Comparison of ENCODE assay signal across 2 cellular contexts in genomic region chr4:73679836-73680235, GRCh38.
TF ChIP-seq lines count a peak whose summit lies in the region.

No MANE protein-coding gene starts in this region.

TF ChIP-seq in GM23338, 12 proteins besides CTCF, POLR2A, EP300 and RAD21 (continued from another document):
- TF ChIP-seq NANOG (IDR thresholded peaks at IDR 0.05; ENCODE audit: borderline replicate concordance), result no peak
- TF ChIP-seq, protein P1, sequence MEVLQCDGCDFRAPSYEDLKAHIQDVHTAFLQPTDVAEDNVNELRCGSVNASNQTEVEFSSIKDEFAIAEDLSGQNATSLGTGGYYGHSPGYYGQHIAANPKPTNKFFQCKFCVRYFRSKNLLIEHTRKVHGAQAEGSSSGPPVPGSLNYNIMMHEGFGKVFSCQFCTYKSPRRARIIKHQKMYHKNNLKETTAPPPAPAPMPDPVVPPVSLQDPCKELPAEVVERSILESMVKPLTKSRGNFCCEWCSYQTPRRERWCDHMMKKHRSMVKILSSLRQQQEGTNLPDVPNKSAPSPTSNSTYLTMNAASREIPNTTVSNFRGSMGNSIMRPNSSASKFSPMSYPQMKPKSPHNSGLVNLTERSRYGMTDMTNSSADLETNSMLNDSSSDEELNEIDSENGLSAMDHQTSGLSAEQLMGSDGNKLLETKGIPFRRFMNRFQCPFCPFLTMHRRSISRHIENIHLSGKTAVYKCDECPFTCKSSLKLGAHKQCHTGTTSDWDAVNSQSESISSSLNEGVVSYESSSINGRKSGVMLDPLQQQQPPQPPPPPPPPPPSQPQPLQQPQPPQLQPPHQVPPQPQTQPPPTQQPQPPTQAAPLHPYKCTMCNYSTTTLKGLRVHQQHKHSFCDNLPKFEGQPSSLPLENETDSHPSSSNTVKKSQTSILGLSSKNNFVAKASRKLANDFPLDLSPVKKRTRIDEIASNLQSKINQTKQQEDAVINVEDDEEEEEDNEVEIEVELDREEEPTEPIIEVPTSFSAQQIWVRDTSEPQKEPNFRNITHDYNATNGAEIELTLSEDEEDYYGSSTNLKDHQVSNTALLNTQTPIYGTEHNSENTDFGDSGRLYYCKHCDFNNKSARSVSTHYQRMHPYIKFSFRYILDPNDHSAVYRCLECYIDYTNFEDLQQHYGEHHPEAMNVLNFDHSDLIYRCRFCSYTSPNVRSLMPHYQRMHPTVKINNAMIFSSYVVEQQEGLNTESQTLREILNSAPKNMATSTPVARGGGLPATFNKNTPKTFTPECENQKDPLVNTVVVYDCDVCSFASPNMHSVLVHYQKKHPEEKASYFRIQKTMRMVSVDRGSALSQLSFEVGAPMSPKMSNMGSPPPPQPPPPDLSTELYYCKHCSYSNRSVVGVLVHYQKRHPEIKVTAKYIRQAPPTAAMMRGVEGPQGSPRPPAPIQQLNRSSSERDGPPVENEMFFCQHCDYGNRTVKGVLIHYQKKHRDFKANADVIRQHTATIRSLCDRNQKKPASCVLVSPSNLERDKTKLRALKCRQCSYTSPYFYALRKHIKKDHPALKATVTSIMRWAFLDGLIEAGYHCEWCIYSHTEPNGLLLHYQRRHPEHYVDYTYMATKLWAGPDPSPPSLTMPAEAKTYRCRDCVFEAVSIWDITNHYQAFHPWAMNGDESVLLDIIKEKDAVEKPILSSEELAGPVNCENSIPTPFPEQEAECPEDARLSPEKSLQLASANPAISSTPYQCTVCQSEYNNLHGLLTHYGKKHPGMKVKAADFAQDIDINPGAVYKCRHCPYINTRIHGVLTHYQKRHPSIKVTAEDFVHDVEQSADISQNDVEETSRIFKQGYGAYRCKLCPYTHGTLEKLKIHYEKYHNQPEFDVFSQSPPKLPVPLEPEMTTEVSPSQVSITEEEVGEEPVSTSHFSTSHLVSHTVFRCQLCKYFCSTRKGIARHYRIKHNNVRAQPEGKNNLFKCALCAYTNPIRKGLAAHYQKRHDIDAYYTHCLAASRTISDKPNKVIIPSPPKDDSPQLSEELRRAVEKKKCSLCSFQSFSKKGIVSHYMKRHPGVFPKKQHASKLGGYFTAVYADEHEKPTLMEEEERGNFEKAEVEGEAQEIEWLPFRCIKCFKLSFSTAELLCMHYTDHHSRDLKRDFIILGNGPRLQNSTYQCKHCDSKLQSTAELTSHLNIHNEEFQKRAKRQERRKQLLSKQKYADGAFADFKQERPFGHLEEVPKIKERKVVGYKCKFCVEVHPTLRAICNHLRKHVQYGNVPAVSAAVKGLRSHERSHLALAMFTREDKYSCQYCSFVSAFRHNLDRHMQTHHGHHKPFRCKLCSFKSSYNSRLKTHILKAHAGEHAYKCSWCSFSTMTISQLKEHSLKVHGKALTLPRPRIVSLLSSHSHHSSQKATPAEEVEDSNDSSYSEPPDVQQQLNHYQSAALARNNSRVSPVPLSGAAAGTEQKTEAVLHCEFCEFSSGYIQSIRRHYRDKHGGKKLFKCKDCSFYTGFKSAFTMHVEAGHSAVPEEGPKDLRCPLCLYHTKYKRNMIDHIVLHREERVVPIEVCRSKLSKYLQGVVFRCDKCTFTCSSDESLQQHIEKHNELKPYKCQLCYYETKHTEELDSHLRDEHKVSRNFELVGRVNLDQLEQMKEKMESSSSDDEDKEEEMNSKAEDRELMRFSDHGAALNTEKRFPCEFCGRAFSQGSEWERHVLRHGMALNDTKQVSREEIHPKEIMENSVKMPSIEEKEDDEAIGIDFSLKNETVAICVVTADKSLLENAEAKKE (CRISPR knock-in tag; IDR thresholded peaks at IDR 0.05), result no peak
- no peak for TF ChIP-seq ETS1 (IDR thresholded peaks at IDR 0.05)
- TF ChIP-seq EZH2 (IDR thresholded peaks at IDR 0.05; ENCODE audit: low read depth, unreplicated experiment), result no peak
- TF ChIP-seq JUNB (IDR thresholded peaks at IDR 0.05; ENCODE audit: unreplicated experiment), result no peak
- TF ChIP-seq ZNF331 (CRISPR knock-in tag; IDR thresholded peaks at IDR 0.05; ENCODE audit: low read depth), result no peak
- no peak for TF ChIP-seq ZNF114 (CRISPR knock-in tag; IDR thresholded peaks at IDR 0.05)
- TF ChIP-seq CREB1 (CRISPR knock-in tag; IDR thresholded peaks at IDR 0.05; ENCODE audit: low read depth), result no peak
- TF ChIP-seq EZH2phosphoT487 (IDR thresholded peaks at IDR 0.05; ENCODE audit: unreplicated experiment), result no peak
- no peak for TF ChIP-seq STAT1 (IDR thresholded peaks at IDR 0.05; ENCODE audit: unreplicated experiment)
TF ChIP-seq in GM23338: peak in this region for 0.

TF ChIP-seq in SK-N-SH treated with all-trans-retinoic acid at 6 μM for 48 hours, 23 proteins besides CTCF, POLR2A, EP300 and RAD21 (continued from another document):
- TF ChIP-seq, protein P2, sequence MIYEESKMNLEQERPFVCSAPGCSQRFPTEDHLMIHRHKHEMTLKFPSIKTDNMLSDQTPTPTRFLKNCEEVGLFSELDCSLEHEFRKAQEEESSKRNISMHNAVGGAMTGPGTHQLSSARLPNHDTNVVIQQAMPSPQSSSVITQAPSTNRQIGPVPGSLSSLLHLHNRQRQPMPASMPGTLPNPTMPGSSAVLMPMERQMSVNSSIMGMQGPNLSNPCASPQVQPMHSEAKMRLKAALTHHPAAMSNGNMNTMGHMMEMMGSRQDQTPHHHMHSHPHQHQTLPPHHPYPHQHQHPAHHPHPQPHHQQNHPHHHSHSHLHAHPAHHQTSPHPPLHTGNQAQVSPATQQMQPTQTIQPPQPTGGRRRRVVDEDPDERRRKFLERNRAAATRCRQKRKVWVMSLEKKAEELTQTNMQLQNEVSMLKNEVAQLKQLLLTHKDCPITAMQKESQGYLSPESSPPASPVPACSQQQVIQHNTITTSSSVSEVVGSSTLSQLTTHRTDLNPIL (CRISPR knock-in tag; IDR thresholded peaks at IDR 0.05; ENCODE audit: low read depth), result no peak
- no peak for TF ChIP-seq TCF4 (CRISPR knock-in tag; IDR thresholded peaks at IDR 0.05; ENCODE audit: borderline replicate concordance)
- TF ChIP-seq GLIS3 (CRISPR knock-in tag; IDR thresholded peaks at IDR 0.05), result no peak
- TF ChIP-seq ISL1 (CRISPR knock-in tag; IDR thresholded peaks at IDR 0.05), result no peak
- no peak for TF ChIP-seq CSDC2 (CRISPR knock-in tag; IDR thresholded peaks at IDR 0.05)
- TF ChIP-seq ZFP3 (CRISPR knock-in tag; IDR thresholded peaks at IDR 0.05), result no peak
